In the genomic region with DNA sequence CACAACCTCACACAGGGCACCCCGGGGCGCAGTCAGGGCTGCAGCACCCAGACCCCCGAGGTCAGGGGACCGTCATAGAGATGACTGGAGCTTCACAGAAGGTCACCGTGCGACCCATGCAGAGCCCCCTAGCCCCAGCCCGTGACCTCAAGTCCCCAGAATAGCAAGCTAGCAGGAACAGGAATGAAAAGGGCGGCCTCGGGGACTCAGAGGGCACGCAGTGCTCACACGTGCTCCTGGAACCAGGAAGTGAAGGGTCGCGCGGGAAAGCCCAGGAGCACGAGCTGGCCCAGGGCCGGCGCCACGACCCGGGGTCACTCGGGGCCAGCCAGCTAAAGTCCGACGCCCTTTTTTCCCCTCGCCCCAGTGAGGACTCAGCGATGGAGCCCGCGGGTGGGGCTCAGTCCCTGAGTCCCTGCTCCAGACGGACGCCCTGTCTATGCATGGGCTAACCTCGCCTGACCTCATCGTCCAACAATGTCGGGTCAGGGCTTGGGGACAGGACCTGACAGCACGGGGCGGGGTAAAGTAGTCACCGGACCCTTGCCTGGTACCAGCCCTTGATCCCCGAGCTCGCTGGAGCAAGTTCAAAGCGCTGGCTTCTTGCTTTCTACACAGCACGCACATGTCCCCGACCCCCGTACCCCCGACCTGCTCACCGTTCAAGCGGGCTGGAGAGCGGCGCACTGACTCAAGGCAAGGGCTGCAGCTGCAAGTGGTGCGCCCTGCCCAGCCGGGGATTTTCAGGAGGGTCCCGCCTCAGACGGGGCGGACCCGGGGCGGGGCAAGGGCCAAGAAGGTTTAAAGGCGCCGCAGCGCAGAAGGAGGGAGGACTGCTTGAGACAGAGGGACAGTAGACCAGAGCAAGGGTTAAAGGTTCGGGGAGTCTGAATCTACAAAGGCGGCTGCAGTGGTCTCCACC, we compare ENCODE assay signal across 8 cellular contexts. TPM values are rescaled to one million over a fixed set of nuclear protein-coding genes. Genes with fewer than 3 reads are reported as not detected.
DNase-seq lines count a peak whose midpoint lies in the region; ATAC-seq and TF ChIP-seq lines count a peak whose summit lies in the region.

Gene TAGLN2, minus strand, starts transcription at position 717 of the 922 bp plus-strand sequence. CDS start 4,998 bp downstream, outside the sequence.

- CTCF ChIA-PET in Calu3 (lab: Charles Lee): interaction anchor here (0.8 to 6.6 kb wide), 12 partner anchors 9 to 144 kb away, joined by 3 to 42 read pairs (median 6); partner anchors contain the start of genes DUSP23 and IGSF9

- peak within 1 kb of the TSS; percentile 82 for H3K4me2 ChIP-seq in neural progenitor cell

- no peaks in the 10 kb centered on the region for H3K9me3 ChIP-seq in RWPE2 (ENCODE audit: severe bottlenecking)
- H3K9me3 ChIP-seq in neural progenitor cell (ENCODE audit: low read depth): no peaks in the 10 kb centered on the region
- H3K9me3 ChIP-seq in stomach smooth muscle (ENCODE audit: control insufficient read depth in 2 of 2, low read length in 2 of 2): no peaks in the 10 kb centered on the region

- DNase-seq in Calu3: peak; percentile 95
- peak; percentile 96 for DNase-seq in GM20000 (ENCODE audit: low spot score)
- peak; percentile 73 for DNase-seq in HS-5 (ENCODE audit: low read depth)
- DNase-seq in RWPE2 (ENCODE audit: low spot score): peak; percentile 92
- peak; percentile 83 for DNase-seq in activated effector memory CD4-positive, alpha-beta T cell treated with Interleukin-2 at 50 U/mL for 16 hours
- DNase-seq in fibroblast of the aortic adventitia (ENCODE audit: low read depth): peak; percentile 90
- peak; percentile 91 for DNase-seq in neural progenitor cell (ENCODE audit: low spot score)

- H3K27me3 ChIP-seq in RWPE2 (ENCODE audit: insufficient read depth, poor library complexity, severe bottlenecking): no peaks in the 10 kb centered on the region
- peaks cover 28% of the 10 kb centered on the region for H3K27me3 ChIP-seq in neural progenitor cell
- H3K27me3 ChIP-seq in stomach smooth muscle (ENCODE audit: control insufficient read depth in 1 of 2, insufficient read depth in 2 of 2, low read length in 2 of 2): no peaks in the 10 kb centered on the region

- peaks cover 15% of the 10 kb centered on the region for H3K4me1 ChIP-seq in RWPE2 (ENCODE audit: insufficient read depth, poor library complexity, severe bottlenecking)
- peaks cover 15% of the 10 kb centered on the region for H3K4me1 ChIP-seq in neural progenitor cell
- H3K4me1 ChIP-seq in stomach smooth muscle (ENCODE audit: control insufficient read depth, insufficient read depth, low read length): peaks cover 48% of the 10 kb centered on the region

- H3K27me3 Mint-ChIP-seq in Calu3 (ENCODE audit: unreplicated experiment) (no peaks in the 10 kb centered on the region), neural progenitor cell (ENCODE audit: insufficient read depth, low read depth) (peaks cover 8% of the 10 kb centered on the region)

- H3K27ac ChIP-seq in RWPE2 (ENCODE audit: poor library complexity, severe bottlenecking) (peak within 1 kb of the TSS; percentile 94), neural progenitor cell (no peak within 1 kb of the TSS), stomach smooth muscle (ENCODE audit: low read length) (peak within 1 kb of the TSS; percentile 91)

- intact Hi-C loops in Calu3 (cut with micrococcal nuclease; ENCODE audit: unreplicated experiment): no loop called here

- ATAC-seq in RWPE2 (ENCODE audit: low read depth): peak; percentile 76

- H3K9ac ChIP-seq in neural progenitor cell (no peak within 1 kb of the TSS), stomach smooth muscle (ENCODE audit: low read length in 2 of 2) (peak within 1 kb of the TSS; percentile 89 to 94)

- H3K4me3 Mint-ChIP-seq in Calu3 (ENCODE audit: low read depth, unreplicated experiment) (peak within 1 kb of the TSS; percentile 83), neural progenitor cell (peak within 1 kb of the TSS; percentile 90)

- no peak for TF ChIP-seq CTCF in Calu3 (IDR thresholded peaks at IDR 0.05; ENCODE audit: unreplicated experiment)
- no peak for TF ChIP-seq CTCF in GM20000 (IDR thresholded peaks at IDR 0.05; ENCODE audit: extremely low read depth, missing control alignments)
- TF ChIP-seq CTCF in RWPE2 (IDR thresholded peaks at IDR 0.05; ENCODE audit: poor library complexity, severe bottlenecking): no peak
- no peak for TF ChIP-seq CTCF in fibroblast of the aortic adventitia (IDR thresholded peaks at IDR 0.05; ENCODE audit: insufficient read depth, low read length)
- TF ChIP-seq CTCF in neural progenitor cell (IDR thresholded peaks at IDR 0.05): no peak

- peak within 1 kb of the TSS; percentile 98 for H3K27ac Mint-ChIP-seq in Calu3 (ENCODE audit: unreplicated experiment)
- peak within 1 kb of the TSS; percentile 57 for H3K27ac Mint-ChIP-seq in neural progenitor cell

- no peaks in the 10 kb centered on the region for H3K79me2 ChIP-seq in neural progenitor cell (ENCODE audit: low read depth)

- peaks cover 64% of the 10 kb centered on the region for H3K36me3 Mint-ChIP-seq in Calu3 (ENCODE audit: insufficient read depth, unreplicated experiment)
- H3K36me3 Mint-ChIP-seq in neural progenitor cell: peaks cover 10% of the 10 kb centered on the region

- H3K4me3 ChIP-seq in RWPE2 (ENCODE audit: severe bottlenecking): peak within 1 kb of the TSS; percentile 87
- H3K4me3 ChIP-seq in fibroblast of the aortic adventitia (ENCODE audit: low read depth, low read length): peak within 1 kb of the TSS; percentile 96
- peak within 1 kb of the TSS; percentile 50 for H3K4me3 ChIP-seq in neural progenitor cell
- H3K4me3 ChIP-seq in stomach smooth muscle (ENCODE audit: low read length in 2 of 2): peak within 1 kb of the TSS; percentile 98 to 99

- H3K36me3 ChIP-seq in RWPE2 (ENCODE audit: low read depth) (peaks cover 33% of the 10 kb centered on the region), neural progenitor cell (no peaks in the 10 kb centered on the region), stomach smooth muscle (ENCODE audit: control insufficient read depth in 2 of 2, insufficient read depth in 2 of 2, low read length in 2 of 2) (peaks cover 2 to 3% of the 10 kb centered on the region in 2 donors)

- no peaks in the 10 kb centered on the region for H3F3A ChIP-seq in neural progenitor cell (ENCODE audit: low read depth)

- H3K9me3 Mint-ChIP-seq in Calu3 (ENCODE audit: low read depth, unreplicated experiment) (no peaks in the 10 kb centered on the region), neural progenitor cell (no peaks in the 10 kb centered on the region)

- H3K4me1 Mint-ChIP-seq in Calu3 (ENCODE audit: low read depth, unreplicated experiment) (peaks cover 48% of the 10 kb centered on the region), neural progenitor cell (peaks cover 36% of the 10 kb centered on the region)

- no TSS peak for BruUV-seq in Calu3 (replicated peaks; lab: Mats Ljungman, UMichigan)

- H2AFZ ChIP-seq in neural progenitor cell (replicated peaks): peak within 1 kb of the TSS; percentile 23

- H4K20me1 ChIP-seq in neural progenitor cell (ENCODE audit: low read depth): no peaks in the 10 kb centered on the region

RNA-seq across cellular contexts. Expression of gene TAGLN2, which starts in this region (rescaled TPM):
- total RNA-seq in Calu3 (2022): 612 and 708 TPM in 2 replicates
- 62.4 and 228 TPM in 2 replicates for total RNA-seq in fibroblast of the aortic adventitia (ENCODE audit: low replicate concordance)
- 3.9 and 12.1 TPM in 2 replicates for total RNA-seq in neural progenitor cell (ENCODE audit: low replicate concordance)
